In genomic region chr1:110460253-110461220, GRCh38 we compare ENCODE assay signal across 1 cellular context.
TF ChIP-seq lines count a peak whose summit lies in the region.

No MANE protein-coding gene starts in this region.

TF ChIP-seq in K562, 482 proteins besides CTCF, POLR2A, EP300 and RAD21 (continued from another document and continues in another):
- TF ChIP-seq RREB1 (CRISPR knock-in tag; IDR thresholded peaks at IDR 0.05) (no peak), PHF8 (IDR thresholded peaks at IDR 0.05; ENCODE audit: borderline replicate concordance, low read length) (no peak), RCOR1 (IDR thresholded peaks at IDR 0.05; ENCODE audit: borderline replicate concordance in 1 of 2, low read depth in 2 of 2, low read length in 2 of 2) (peak in 1 of 2 experiments; percentile 45; a peak in 1 of 4 replicates), FOXA3 (CRISPR knock-in tag; conservative IDR thresholded peaks at IDR 0.05 in 1 of 2, IDR thresholded peaks at IDR 0.05 in 1 of 2) (0 out of 4 replicates have a peak, but pooled peaks of 1 of the 2 experiments have one; percentile 40), POLR3G (IDR thresholded peaks at IDR 0.05; ENCODE audit: extremely low read depth, insufficient read length, insufficient replicate concordance) (no peak), SOX6 (IDR thresholded peaks at IDR 0.05) (no peak), ZNF449 (CRISPR knock-in tag; IDR thresholded peaks at IDR 0.05) (no peak), JUND (IDR thresholded peaks at IDR 0.05; ENCODE audit: borderline replicate concordance, low read depth, low read length) (peak; percentile 44; the same call in 1 of the 2 replicates), JUND (tag; IDR thresholded peaks at IDR 0.05; ENCODE audit: borderline replicate concordance, low read depth, low read length) (no peak), ZBTB34 (CRISPR knock-in tag; IDR thresholded peaks at IDR 0.05) (no peak), ZNF143 (CRISPR knock-in tag; IDR thresholded peaks at IDR 0.05) (0 out of 2 replicates have a peak, but pooled peaks have one; percentile 37), L3MBTL2 (IDR thresholded peaks at IDR 0.05) (no peak), MXD1 (CRISPR knock-in tag; IDR thresholded peaks at IDR 0.05; ENCODE audit: borderline replicate concordance, poor library complexity, severe bottlenecking) (no peak), VEZF1 (CRISPR knock-in tag; IDR thresholded peaks at IDR 0.05) (0 out of 2 replicates have a peak, but pooled peaks have one; percentile 38), GABPA (tag; conservative IDR thresholded peaks at IDR 0.05; ENCODE audit: low read depth) (no peak), ILF3 (IDR thresholded peaks at IDR 0.05; ENCODE audit: borderline replicate concordance) (no peak), HMG20A (CRISPR knock-in tag; conservative IDR thresholded peaks at IDR 0.05) (no peak), MYC (IDR thresholded peaks at IDR 0.05; ENCODE audit: low read depth, low read length) (no peak), MYC (CRISPR knock-in tag; IDR thresholded peaks at IDR 0.05; ENCODE audit: borderline replicate concordance, low read depth) (no peak), ELF2 (CRISPR knock-in tag; IDR thresholded peaks at IDR 0.05) (no peak), PTTG1 (tag; IDR thresholded peaks at IDR 0.05; ENCODE audit: low read depth) (no peak), OTX1 (CRISPR knock-in tag; IDR thresholded peaks at IDR 0.05) (no peak), HNRNPH1 (optimal IDR thresholded peaks at IDR 0.05; ENCODE audit: low read depth, low read length) (no peak), NCOA1 (IDR thresholded peaks at IDR 0.05; ENCODE audit: low read depth) (no peak), GTF2E2 (tag; IDR thresholded peaks at IDR 0.05) (no peak), NR2C2 (CRISPR knock-in tag; IDR thresholded peaks at IDR 0.05) (no peak), NR2C2 (tag; IDR thresholded peaks at IDR 0.05) (no peak), ZFX (CRISPR knock-in tag; IDR thresholded peaks at IDR 0.05) (no peak), NFYB (IDR thresholded peaks at IDR 0.05; ENCODE audit: extremely low read depth, insufficient read length) (no peak), MAX (CRISPR knock-in tag; IDR thresholded peaks at IDR 0.05) (peak; percentile 27; the same call in 1 of the 2 replicates), USF2 (CRISPR knock-in tag; IDR thresholded peaks at IDR 0.05) (no peak), STAG1 (CRISPR knock-in tag; IDR thresholded peaks at IDR 0.05; ENCODE audit: borderline replicate concordance) (peak; percentile 93), ZNF76 (CRISPR knock-in tag; IDR thresholded peaks at IDR 0.05; ENCODE audit: borderline replicate concordance) (no peak), MYNN (IDR thresholded peaks at IDR 0.05) (no peak), MYNN (CRISPR knock-in tag; IDR thresholded peaks at IDR 0.05) (no peak), ARID2 (IDR thresholded peaks at IDR 0.05) (peak; percentile 88), NFRKB (IDR thresholded peaks at IDR 0.05; ENCODE audit: low read depth) (no peak), ZNF23 (CRISPR knock-in tag; IDR thresholded peaks at IDR 0.05) (no peak), YY1 (IDR thresholded peaks at IDR 0.05; ENCODE audit: borderline replicate concordance in 1 of 3, control insufficient read depth in 1 of 3, extremely low read depth in 1 of 3, insufficient read depth in 3 of 3, insufficient read length in 1 of 3, insufficient replicate concordance in 2 of 3, low read depth in 1 of 3, low read length in 2 of 3) (peak in 2 of 3 experiments; percentile 59 to 66), HOMEZ (CRISPR knock-in tag; IDR thresholded peaks at IDR 0.05) (no peak), SETDB1 (IDR thresholded peaks at IDR 0.05; ENCODE audit: low read length) (no peak), TAF7 (tag; IDR thresholded peaks at IDR 0.05) (no peak), BRF1 (IDR thresholded peaks at IDR 0.05; ENCODE audit: borderline replicate concordance, extremely low read depth, insufficient read length) (no peak), RFX1 (IDR thresholded peaks at IDR 0.05) (no peak), E2F8 (IDR thresholded peaks at IDR 0.05; ENCODE audit: low read depth, partially characterized antibody) (no peak), DEAF1 (CRISPR knock-in tag; IDR thresholded peaks at IDR 0.05) (peak; percentile 99), SMC3 (conservative IDR thresholded peaks at IDR 0.05; ENCODE audit: insufficient read depth, low read depth, low read length) (peak; percentile 98), POU5F1 (IDR thresholded peaks at IDR 0.05; ENCODE audit: borderline replicate concordance, low read depth, low read length, partially characterized antibody) (no peak), CTBP1 (IDR thresholded peaks at IDR 0.05; ENCODE audit: borderline replicate concordance) (peak; percentile 35; the same call in 1 of the 2 replicates), RHOXF2B (CRISPR knock-in tag; conservative IDR thresholded peaks at IDR 0.05) (no peak), RFX7 (CRISPR knock-in tag; IDR thresholded peaks at IDR 0.05) (no peak), ZNF3 (CRISPR knock-in tag; IDR thresholded peaks at IDR 0.05) (no peak)
